Comparison of ENCODE assay signal across 24 cellular contexts in genomic region chr13:27869436-27870090, GRCh38. TPM values are rescaled to one million over a fixed set of nuclear protein-coding genes. Genes with fewer than 3 reads are reported as not detected.
A peak's percentile ranks its signal among the peaks of the same experiment; 100 is the strongest.
DNase-seq lines count a peak whose midpoint lies in the region; ATAC-seq, FAIRE-seq and TF ChIP-seq lines count a peak whose summit lies in the region.
"Had no signal": no experiment of that assay in that cellular context is flagged by ENCODE, and none has a peak within 500 bp of the region (broad histone marks: within the 10 kb centered on the region; RNA-seq: fewer than 3 reads in every experiment).

No MANE protein-coding gene starts in this region.

- no peaks in the 10 kb centered on the region for H3F3A ChIP-seq in neural progenitor cell (ENCODE audit: low read depth)

- H2AFZ ChIP-seq in HCT116 (ENCODE audit: low read depth, low read length, poor library complexity, severe bottlenecking): peak overlapping the region; percentile 88
- no peak overlapping the region for H2AFZ ChIP-seq in neural progenitor cell (replicated peaks)

- POLR2A ChIA-PET in HCT116 (lab: Charles Lee): no interaction called here

- no peaks in the 10 kb centered on the region for H4K20me1 ChIP-seq in HCT116 (ENCODE audit: insufficient read depth)
- no peaks in the 10 kb centered on the region for H4K20me1 ChIP-seq in neural progenitor cell (ENCODE audit: low read depth)

- no peak for FAIRE-seq in H54 (lab: Jason Lieb, UNC)

- intact Hi-C loops in HCT116 (cut with micrococcal nuclease): no loop called here
- intact Hi-C loops in body of pancreas (cut with DNase I): loop anchor here (10.0 kb wide), 1 partner anchor 75 kb away; no protein-coding TSS in a partner anchor

- CTCF ChIA-PET in HCT116 (lab: Charles Lee): interaction anchor here (0.7 to 3.5 kb wide), 11 partner anchors 8 to 922 kb away, joined by 3 to 34 read pairs (median 4); no protein-coding TSS in a partner anchor

- H3K27ac Mint-ChIP-seq in neural progenitor cell: no peak overlapping the region
- H3K27ac Mint-ChIP-seq: activated naive CD8-positive, alpha-beta T cell treated with anti-CD3 and anti-CD28 coated beads, Interleukin-2, amount 50 U/mL, for 24 hours; activated T-cell treated with anti-CD3 and anti-CD28 coated beads, Interleukin-2, amount 50 U/mL, for 24 hours; naive B cell; stimulated activated naive B cell treated with anti-CD40 and anti-IgM and Interleukin-4, amounts not matched to agents 10 μg/mL and 1 μg/mL and 100 μg/mL, for 72 hours had no signal

- no peak overlapping the region for H3K27ac ChIP-seq in C4-2B
- no peak overlapping the region for H3K27ac ChIP-seq in HCT116 (ENCODE audit: low read depth, low read length)
- peak overlapping the region in 3 of 4 donors; percentile 54 to 71 (median 66) for H3K27ac ChIP-seq in body of pancreas
- H3K27ac ChIP-seq in neural progenitor cell: no peak overlapping the region
- H3K27ac ChIP-seq: dorsolateral prefrontal cortex, spleen, suprapubic skin had no signal

- ATAC-seq in HCT116 (no peak), body of pancreas (no peak)
- ATAC-seq: activated naive CD8-positive, alpha-beta T cell treated with anti-CD3 and anti-CD28 coated beads, Interleukin-2, amount 50 U/mL, for 24 hours; stimulated activated naive B cell treated with anti-CD40 and anti-IgM and Interleukin-4, amounts not matched to agents 10 μg/mL and 1 μg/mL and 100 μg/mL, for 72 hours had no signal

- H3K27me3 Mint-ChIP-seq in neural progenitor cell (ENCODE audit: insufficient read depth, low read depth): peaks cover 2% of the 10 kb centered on the region

- DNase-seq in HCT116 (ENCODE audit: low read depth, low spot score) (no peak), body of pancreas (no peak), neural progenitor cell (ENCODE audit: low spot score) (no peak), NCI-H2107 (lab: John Stamatoyannopoulos, UW) (no peak), H54 (ENCODE audit: insufficient read length, low spot score) (no peak), GF-D8 (lab: John Stamatoyannopoulos, UW) (no peak)
- DNase-seq: activated CD4-positive, CD25-positive, alpha-beta regulatory T cell treated with anti-CD3 and anti-CD28 coated beads, Interleukin-2, amount 50 U/mL, for 72 hours; activated CD8-positive, alpha-beta memory T cell treated with anti-CD3 and anti-CD28 coated beads for 24 hours; activated gamma-delta T cell treated with Interleukin-2 at 50 U/mL for 16 hours; activated naive CD8-positive, alpha-beta T cell treated with anti-CD3 and anti-CD28 coated beads, Interleukin-2, amount 50 U/mL, for 24 hours; activated T-cell treated with anti-CD3 and anti-CD28 coated beads, Interleukin-2, amount 50 U/mL, for 24 hours; DND-41; dorsolateral prefrontal cortex; H7; naive B cell; NCI-H187; retina; SHP77; spleen; stimulated activated CD4-positive, alpha-beta T cell treated with anti-CD3 and anti-CD28 coated beads, Interleukin-4, amount 100 ng/mL, for 1 hour; stimulated activated naive B cell treated with anti-CD40 and anti-IgM and Interleukin-4, amounts not matched to agents 10 μg/mL and 1 μg/mL and 100 μg/mL, for 72 hours had no signal

- no peaks in the 10 kb centered on the region for H3K36me3 Mint-ChIP-seq in neural progenitor cell
- H3K36me3 Mint-ChIP-seq: naive B cell; stimulated activated naive B cell treated with anti-CD40 and anti-IgM and Interleukin-4, amounts not matched to agents 10 μg/mL and 1 μg/mL and 100 μg/mL, for 72 hours had no signal

- no peak overlapping the region for H3K9ac ChIP-seq in HCT116 (ENCODE audit: low read length)
- no peak overlapping the region for H3K9ac ChIP-seq in neural progenitor cell

- no peak overlapping the region for H3K4me3 Mint-ChIP-seq in neural progenitor cell
- H3K4me3 Mint-ChIP-seq: activated naive CD8-positive, alpha-beta T cell treated with anti-CD3 and anti-CD28 coated beads, Interleukin-2, amount 50 U/mL, for 24 hours; activated T-cell treated with anti-CD3 and anti-CD28 coated beads, Interleukin-2, amount 50 U/mL, for 24 hours; naive B cell; stimulated activated naive B cell treated with anti-CD40 and anti-IgM and Interleukin-4, amounts not matched to agents 10 μg/mL and 1 μg/mL and 100 μg/mL, for 72 hours had no signal

- H3K4me3 ChIP-seq in HCT116 (replicated peaks in 1 of 2; ENCODE audit: low read depth in 1 of 2, low read length in 2 of 2) (peak overlapping the region in 1 of 2 experiments; percentile 5; a peak in 1 of 4 replicates), body of pancreas (no peak overlapping the region), neural progenitor cell (no peak overlapping the region)
- H3K4me3 ChIP-seq: dorsolateral prefrontal cortex, spleen, suprapubic skin had no signal

- H3K9me3 ChIP-seq in HCT116 (ENCODE audit: control insufficient read depth in 1 of 2, insufficient read depth in 1 of 2, low read depth in 1 of 2, low read length in 2 of 2) (no peaks in the 10 kb centered on the region), body of pancreas (no peaks in the 10 kb centered on the region), neural progenitor cell (ENCODE audit: low read depth) (no peaks in the 10 kb centered on the region)
- H3K9me3 ChIP-seq: spleen, suprapubic skin had no signal

- TF ChIP-seq POLR2A in HCT116 (IDR thresholded peaks at IDR 0.05; ENCODE audit: borderline replicate concordance, extremely low read depth, insufficient read depth, insufficient read length) (no peak), body of pancreas (IDR thresholded peaks at IDR 0.05) (no peak), H54 (IDR thresholded peaks at IDR 0.05; ENCODE audit: low read depth, low read length) (no peak)

- H3K27me3 ChIP-seq in HCT116 (ENCODE audit: insufficient read depth, low read length): no peaks in the 10 kb centered on the region
- no peaks in the 10 kb centered on the region for H3K27me3 ChIP-seq in body of pancreas
- peaks cover 90% of the 10 kb centered on the region for H3K27me3 ChIP-seq in neural progenitor cell

- BruUV-seq in HCT116 (replicated peaks; lab: Mats Ljungman, UMichigan): no TSS peak

- H3K79me2 ChIP-seq in HCT116 (ENCODE audit: insufficient read depth, low read length) (no peaks in the 10 kb centered on the region), neural progenitor cell (ENCODE audit: low read depth) (no peaks in the 10 kb centered on the region)

- H3K4me1 ChIP-seq in HCT116 (ENCODE audit: control insufficient read depth in 1 of 2, insufficient read depth in 2 of 2, low read length in 2 of 2): peaks cover 0 to 6% of the 10 kb centered on the region in 2 experiments; a peak in 1 of 4 replicates
- H3K4me1 ChIP-seq in body of pancreas: peaks cover 26% of the 10 kb centered on the region
- H3K4me1 ChIP-seq in neural progenitor cell: no peaks in the 10 kb centered on the region
- H3K4me1 ChIP-seq: spleen, suprapubic skin had no signal

- H3K4me1 Mint-ChIP-seq in neural progenitor cell: no peaks in the 10 kb centered on the region
- H3K4me1 Mint-ChIP-seq: activated naive CD8-positive, alpha-beta T cell treated with anti-CD3 and anti-CD28 coated beads, Interleukin-2, amount 50 U/mL, for 24 hours; stimulated activated naive B cell treated with anti-CD40 and anti-IgM and Interleukin-4, amounts not matched to agents 10 μg/mL and 1 μg/mL and 100 μg/mL, for 72 hours had no signal

- 17 to 21% methylated on average over 6 of the region's 6 CpGs for WGBS in body of pancreas, 2 donors

- H3K36me3 ChIP-seq in HCT116 (ENCODE audit: control insufficient read depth in 1 of 2, insufficient read depth in 2 of 2, low read length in 2 of 2): no peaks in the 10 kb centered on the region
- H3K36me3 ChIP-seq in body of pancreas (replicated peaks in 1 of 2; ENCODE audit: insufficient read depth in 1 of 2, low read depth in 2 of 2): no peaks in the 10 kb centered on the region
- no peaks in the 10 kb centered on the region for H3K36me3 ChIP-seq in neural progenitor cell
- H3K36me3 ChIP-seq: spleen, suprapubic skin had no signal

- RAD21 ChIA-PET in HCT116 (lab: Charles Lee; ENCODE audit: low non-redundant PET in 1 of 2, low total read pairs in 2 of 2, uncharacterized antibody in 2 of 2, unreplicated experiment in 2 of 2): interaction anchor here (0.7 to 1.1 kb wide), 3 partner anchors 12 to 84 kb away, joined by 3 to 8 read pairs (median 3); no protein-coding TSS in a partner anchor

- no peaks in the 10 kb centered on the region for H3K9me3 Mint-ChIP-seq in neural progenitor cell
- H3K9me3 Mint-ChIP-seq: activated naive CD8-positive, alpha-beta T cell treated with anti-CD3 and anti-CD28 coated beads, Interleukin-2, amount 50 U/mL, for 24 hours; activated T-cell treated with anti-CD3 and anti-CD28 coated beads, Interleukin-2, amount 50 U/mL, for 24 hours; stimulated activated naive B cell treated with anti-CD40 and anti-IgM and Interleukin-4, amounts not matched to agents 10 μg/mL and 1 μg/mL and 100 μg/mL, for 72 hours had no signal

- TF ChIP-seq CTCF in C4-2B (conservative IDR thresholded peaks at IDR 0.05): peak; percentile 74
- TF ChIP-seq CTCF in HCT116 (IDR thresholded peaks at IDR 0.05 in 2 of 3, conservative IDR thresholded peaks at IDR 0.05 in 1 of 3; ENCODE audit: borderline replicate concordance in 1 of 3, insufficient read depth in 1 of 3, low read depth in 2 of 3, low read length in 2 of 3): 0 out of 6 replicates have a peak, but pooled peaks of 1 of the 3 experiments have one; percentile 2
- TF ChIP-seq CTCF in body of pancreas (IDR thresholded peaks at IDR 0.05): no peak
- TF ChIP-seq CTCF in neural progenitor cell (IDR thresholded peaks at IDR 0.05): peak; percentile 3

- no peaks in the 10 kb centered on the region for H3K9me2 ChIP-seq in HCT116 (ENCODE audit: insufficient read depth)

- peak overlapping the region; percentile 38 for H3K4me2 ChIP-seq in HCT116 (ENCODE audit: low read length)
- no peak overlapping the region for H3K4me2 ChIP-seq in neural progenitor cell

- TF ChIP-seq RAD21 in HCT116 (IDR thresholded peaks at IDR 0.05; ENCODE audit: low read depth): no peak

TF ChIP-seq in HCT116, 20 proteins besides CTCF, POLR2A, EP300 and RAD21 (continues in another document):
- TF ChIP-seq ZFX (IDR thresholded peaks at IDR 0.05): no peak
- no peak for TF ChIP-seq SRF (IDR thresholded peaks at IDR 0.05; ENCODE audit: low read depth)

RNA-seq across cellular contexts. Expression of gene PDX1, which starts 50.2 kb away (rescaled TPM):
- total RNA-seq in HCT116 (2021; ENCODE audit: unreplicated experiment): 1.7 TPM
- polyA plus RNA-seq in HCT116 (2012): 0.31 and 0.82 TPM in 2 replicates
- 10 to 100 TPM in 1 of 2 donors, 1 to 10 TPM in 1; 6.5 to 25.1 TPM for total RNA-seq in body of pancreas
- total RNA-seq in neural progenitor cell (ENCODE audit: low replicate concordance): not detected in 2 replicates
- total RNA-seq: dorsolateral prefrontal cortex, H7, osteoblast, spleen, suprapubic skin had no signal
- polyA plus RNA-seq: spleen had no signal

Comparison
In these comparisons a context has a peak if more than half of its experiments do, and no peak if none do; other contexts are left out.
1. H3K27ac ChIP-seq: peak in body of pancreas (3 of 4); none in C4-2B (single experiment), HCT116 (single experiment) and neural progenitor cell (single experiment).
2. CTCF ChIP-seq: peak in C4-2B (single experiment) and neural progenitor cell (single experiment); none in body of pancreas (0 of 7).